8 cellular contexts compared by ENCODE assay signal in the genomic region with DNA sequence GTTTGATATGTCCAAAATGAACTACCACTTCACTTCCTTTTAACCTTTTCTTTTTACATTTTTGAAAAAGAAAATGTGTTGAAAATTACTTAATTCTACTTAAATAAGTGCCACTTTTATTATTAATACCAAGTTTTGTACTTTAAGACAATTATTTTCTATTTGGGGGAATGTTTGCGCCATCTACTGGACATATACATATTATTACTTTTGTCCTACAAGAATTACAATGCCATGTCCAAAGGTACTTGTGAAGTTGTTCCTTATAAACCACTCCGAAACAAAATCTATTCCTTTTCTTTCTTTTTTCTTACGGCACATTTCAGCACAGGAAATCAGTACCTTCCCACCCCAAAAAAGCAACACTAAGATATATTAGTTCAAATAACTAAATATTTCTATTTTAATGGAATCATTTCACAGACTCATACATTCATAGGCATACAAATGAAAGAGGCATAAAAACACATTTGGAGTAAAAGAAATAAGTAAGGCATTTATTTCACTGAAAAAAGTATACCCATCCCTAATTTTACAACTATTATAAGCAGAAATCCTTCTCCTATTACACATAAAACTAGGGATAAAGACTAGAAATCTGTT.
DNase-seq lines count a peak whose midpoint lies in the region; ATAC-seq, FAIRE-seq and TF ChIP-seq lines count a peak whose summit lies in the region.

No MANE protein-coding gene starts in this region.

- H3K9me3 ChIP-seq in A549: no peaks in the 10 kb centered on the region

- TF ChIP-seq CTCF in A549 (IDR thresholded peaks at IDR 0.05): peak; percentile 59

- TF ChIP-seq RAD21 in A549 (conservative IDR thresholded peaks at IDR 0.05 in 1 of 2, IDR thresholded peaks at IDR 0.05 in 1 of 2): peak; percentile 50 to 51; a peak in 3 of 5 replicates

- no peak overlapping the region for H3K4me3 ChIP-seq in A549

- no peak overlapping the region for H3K27ac ChIP-seq in A549

- FAIRE-seq in A549 (lab: Jason Lieb, UNC): no peak

- no peak overlapping the region for H3K4me2 ChIP-seq in A549

- POLR2A ChIA-PET in A549 (lab: Yijun Ruan, JAX): no interaction called here

- CTCF ChIA-PET in A549 (lab: Yijun Ruan, JAX): interaction anchor here (0.8 to 3.7 kb wide), 2 partner anchors 44 to 309 kb away, joined by 3 to 25 read pairs; no protein-coding TSS in a partner anchor

- TF ChIP-seq POLR2A in A549 (IDR thresholded peaks at IDR 0.05; ENCODE audit: low read length): no peak

- no peak for TF ChIP-seq EP300 in A549 (IDR thresholded peaks at IDR 0.05)

- WGBS in A549 (ENCODE audit: missing lambda C conversion rate): 0% methylated on average over 3 of the region's 3 CpGs

- H3K4me1 ChIP-seq in A549: no peaks in the 10 kb centered on the region

- DNase-seq in A549 (ENCODE audit: low read depth in 1 of 2, low spot score in 1 of 2): peak; percentile 7 to 43
- peak; percentile 54 for DNase-seq in NCI-H2196 (lab: John Stamatoyannopoulos, UW; ENCODE audit: unreplicated experiment)
- DNase-seq in cerebellar cortex (ENCODE audit: low spot score): peak; percentile 73
- DNase-seq in midbrain (lab: John Stamatoyannopoulos, UW): peak; percentile 51
- no peak for DNase-seq in retina

- ATAC-seq in A549 (no peak), GM19395 (IDR thresholded peaks at IDR 0.05; ENCODE audit: unreplicated experiment) (peak; percentile 53), GM21367 (IDR thresholded peaks at IDR 0.05; ENCODE audit: unreplicated experiment) (no peak), HG02571 (IDR thresholded peaks at IDR 0.05; ENCODE audit: unreplicated experiment) (no peak)

TF ChIP-seq in A549, 52 proteins besides CTCF, POLR2A, EP300 and RAD21:
- TF ChIP-seq SMC3 (IDR thresholded peaks at IDR 0.05): peak; percentile 73
- no peak for TF ChIP-seq MAZ (IDR thresholded peaks at IDR 0.05; ENCODE audit: borderline replicate concordance, low read depth, low read length)
